19 cellular contexts compared by ENCODE assay signal in genomic region chr14:39668449-39668848, GRCh38.
A peak's percentile ranks its signal among the peaks of the same experiment; 100 is the strongest.
DNase-seq lines count a peak whose midpoint lies in the region; ATAC-seq, FAIRE-seq and TF ChIP-seq lines count a peak whose summit lies in the region.
"Had no signal": no experiment of that assay in that cellular context is flagged by ENCODE, and none has a peak within 500 bp of the region (broad histone marks: within the 10 kb centered on the region; RNA-seq: fewer than 3 reads in every experiment).

No MANE protein-coding gene starts in this region.

- H3K4me3 Mint-ChIP-seq in activated naive CD8-positive, alpha-beta T cell treated with anti-CD3 and anti-CD28 coated beads, Interleukin-2, amount 50 U/mL, for 24 hours = no peak overlapping the region
- H3K4me3 Mint-ChIP-seq: B cell had no signal

- FAIRE-seq in RCC 7860 (lab: Jason Lieb, UNC) = no peak
- FAIRE-seq: GM18507 had no signal

- no peak overlapping the region for H3K9ac ChIP-seq in BLaER1 treated with 17β-estradiol and CSF1 and Interleukin-3, amounts not matched to agents 10 nM and 100 nM

- no peak overlapping the region for H3K4me3 ChIP-seq in BLaER1 treated with 17β-estradiol and CSF1 and Interleukin-3, amounts not matched to agents 10 nM and 100 nM
- no peak overlapping the region for H3K4me3 ChIP-seq in GM12865 (ENCODE audit: low read depth, low read length)
- H3K4me3 ChIP-seq: PC-9 had no signal

- H3K9me3 ChIP-seq in BLaER1 treated with 17β-estradiol and CSF1 and Interleukin-3, amounts not matched to agents 10 nM and 100 nM (replicated peaks in 1 of 11) = peaks cover 0 to 22% (median 0%) of the 10 kb centered on the region in 11 experiments; a peak in 4 of 22 replicates

- H3K36me3 Mint-ChIP-seq in activated naive CD8-positive, alpha-beta T cell treated with anti-CD3 and anti-CD28 coated beads, Interleukin-2, amount 50 U/mL, for 24 hours (ENCODE audit: low read depth) = no peaks in the 10 kb centered on the region

- DNase-seq in GM12865 (ENCODE audit: low read depth) = peak; percentile 9
- DNase-seq in RCC 7860 (ENCODE audit: low spot score) = peak; percentile 5
- no peak for DNase-seq in activated naive CD8-positive, alpha-beta T cell treated with anti-CD3 and anti-CD28 coated beads, Interleukin-2, amount 50 U/mL, for 24 hours
- DNase-seq in head of caudate nucleus = no peak
- no peak for DNase-seq in NOMO-1 (lab: John Stamatoyannopoulos, UW; ENCODE audit: unreplicated experiment in 2 of 2)
- DNase-seq in NCI-H69 (lab: John Stamatoyannopoulos, UW) = no peak
- DNase-seq: DMS 273 treated with DMSO at 0.1 percent for 48 hours, EL, H7, Kasumi-1, NCI-H1436, NCI-H2081, PC-9 had no signal

- no peak for TF ChIP-seq CTCF in GM12865 (IDR thresholded peaks at IDR 0.05; ENCODE audit: insufficient read depth, low read depth, low read length, missing control alignments)

- no peaks in the 10 kb centered on the region for H4K20me1 ChIP-seq in BLaER1 treated with 17β-estradiol and CSF1 and Interleukin-3, amounts not matched to agents 10 nM and 100 nM

- H3K4me1 Mint-ChIP-seq in activated naive CD8-positive, alpha-beta T cell treated with anti-CD3 and anti-CD28 coated beads, Interleukin-2, amount 50 U/mL, for 24 hours = peaks cover 38% of the 10 kb centered on the region
- H3K4me1 Mint-ChIP-seq: B cell had no signal

- intact Hi-C loops in head of caudate nucleus (cut with DNase I) = no loop called here

- peak; percentile 21 for ATAC-seq in activated naive CD8-positive, alpha-beta T cell treated with anti-CD3 and anti-CD28 coated beads, Interleukin-2, amount 50 U/mL, for 24 hours
- ATAC-seq in HG02678 (IDR thresholded peaks at IDR 0.05; ENCODE audit: unreplicated experiment) = no peak
- ATAC-seq: Right ventricle myocardium inferior, SK-N-SH treated with all-trans-retinoic acid at 6 μM for 48 hours had no signal

- H3K27ac Mint-ChIP-seq in activated naive CD8-positive, alpha-beta T cell treated with anti-CD3 and anti-CD28 coated beads, Interleukin-2, amount 50 U/mL, for 24 hours = no peak overlapping the region
- H3K27ac Mint-ChIP-seq: B cell had no signal

- peak overlapping the region in 7 of 11 experiments; percentile 9 to 95 (median 39); a peak in 12 of 22 replicates for H3K27ac ChIP-seq in BLaER1 treated with 17β-estradiol and CSF1 and Interleukin-3, amounts not matched to agents 10 nM and 100 nM
- H3K27ac ChIP-seq: PC-9 had no signal

- no peaks in the 10 kb centered on the region for H3K36me3 ChIP-seq in BLaER1 treated with 17β-estradiol and CSF1 and Interleukin-3, amounts not matched to agents 10 nM and 100 nM

- H3K9me3 Mint-ChIP-seq in activated naive CD8-positive, alpha-beta T cell treated with anti-CD3 and anti-CD28 coated beads, Interleukin-2, amount 50 U/mL, for 24 hours = peaks cover 12% of the 10 kb centered on the region

- no peaks in the 10 kb centered on the region for H3K27me3 ChIP-seq in BLaER1 treated with 17β-estradiol and CSF1 and Interleukin-3, amounts not matched to agents 10 nM and 100 nM

- H3K4me1 ChIP-seq in BLaER1 treated with 17β-estradiol and CSF1 and Interleukin-3, amounts not matched to agents 10 nM and 100 nM = peaks cover 43 to 67% (median 57%) of the 10 kb centered on the region in 10 experiments

- H3K27me3 Mint-ChIP-seq in activated naive CD8-positive, alpha-beta T cell treated with anti-CD3 and anti-CD28 coated beads, Interleukin-2, amount 50 U/mL, for 24 hours = no peaks in the 10 kb centered on the region
- H3K27me3 Mint-ChIP-seq: B cell had no signal

- peak overlapping the region; percentile 7 to 60 (median 40) for H3K4me2 ChIP-seq in BLaER1 treated with 17β-estradiol and CSF1 and Interleukin-3, amounts not matched to agents 10 nM and 100 nM
- H3K4me2 ChIP-seq: PC-9 had no signal

Comparison
In these comparisons a context has a peak if more than half of its experiments do, and no peak if none do; other contexts are left out.
1. DNase-seq: peak in GM12865 (single experiment) and RCC 7860 (single experiment); none in activated naive CD8-positive, alpha-beta T cell treated with anti-CD3 and anti-CD28 coated beads, Interleukin-2, amount 50 U/mL, for 24 hours (single experiment), head of caudate nucleus (0 of 42), NOMO-1 (0 of 2) and NCI-H69 (single experiment).